11 cellular contexts compared by ENCODE assay signal in genomic region chr18:12076424-12077140, GRCh38. TPM values are rescaled to one million over a fixed set of nuclear protein-coding genes. Genes with fewer than 3 reads are reported as not detected.
A peak's percentile ranks its signal among the peaks of the same experiment; 100 is the strongest.
DNase-seq lines count a peak whose midpoint lies in the region; ATAC-seq and TF ChIP-seq lines count a peak whose summit lies in the region.
"Had no signal": no experiment of that assay in that cellular context is flagged by ENCODE, and none has a peak within 500 bp of the region (broad histone marks: within the 10 kb centered on the region; RNA-seq: fewer than 3 reads in every experiment).

No MANE protein-coding gene starts in this region.

- H3K4me2 ChIP-seq in neuronal stem cell (ENCODE audit: insufficient read depth, low read length, poor library complexity, severe bottlenecking): peak overlapping the region; percentile 40
- H3K4me2 ChIP-seq: KMS-11 had no signal

- H3K27me3 ChIP-seq in Peyer's patch (no peaks in the 10 kb centered on the region), neuronal stem cell (ENCODE audit: control insufficient read depth in 3 of 3, insufficient read depth in 3 of 3, low read depth in 1 of 3, low read length in 3 of 3) (peaks cover 0 to 42% (median 0%) of the 10 kb centered on the region in 3 experiments), BE2C (no peaks in the 10 kb centered on the region)

- H3K4me1 ChIP-seq in Peyer's patch (no peaks in the 10 kb centered on the region), neuronal stem cell (ENCODE audit: control insufficient read depth in 2 of 2, insufficient read depth in 1 of 2, low read depth in 1 of 2, low read length in 2 of 2) (no peaks in the 10 kb centered on the region), BE2C (no peaks in the 10 kb centered on the region)

- H4K8ac ChIP-seq in neuronal stem cell (ENCODE audit: low read depth, low read length): no peak overlapping the region

- H2AK5ac ChIP-seq in neuronal stem cell (ENCODE audit: low read depth, low read length): no peak overlapping the region

- peak overlapping the region in 3 of 4 donors; percentile 12 to 36 (median 32) for H3K4me3 ChIP-seq in Peyer's patch
- no peak overlapping the region for H3K4me3 ChIP-seq in fibroblast of mammary gland (ENCODE audit: control insufficient read depth, low read depth, low read length)
- H3K4me3 ChIP-seq in neuronal stem cell (ENCODE audit: low read length in 2 of 2): peak overlapping the region in 1 of 2 donors; percentile 37
- H3K4me3 ChIP-seq in BE2C (ENCODE audit: low read depth, low read length): no peak overlapping the region

- peak overlapping the region; percentile 93 for H2AFZ ChIP-seq in neuronal stem cell (ENCODE audit: low read length)

- no peak overlapping the region for H3K4ac ChIP-seq in neuronal stem cell (ENCODE audit: low read length)

- peak; percentile 51 for DNase-seq in GM13977 (ENCODE audit: low spot score)
- DNase-seq in Peyer's patch: peak in 1 of 3 donors; percentile 51
- DNase-seq in fibroblast of mammary gland (ENCODE audit: low read depth): peak; percentile 14
- DNase-seq in neuronal stem cell (ENCODE audit: low spot score): no peak
- DNase-seq in ACHN: no peak
- DNase-seq in T-helper 9 cell: no peak
- no peak for DNase-seq in BE2C

- H2BK12ac ChIP-seq in neuronal stem cell (ENCODE audit: low read length): no peak overlapping the region

- H3K36me3 ChIP-seq in Peyer's patch (no peaks in the 10 kb centered on the region), neuronal stem cell (replicated peaks in 1 of 2; ENCODE audit: control insufficient read depth in 2 of 2, insufficient read depth in 2 of 2, low read length in 2 of 2) (no peaks in the 10 kb centered on the region), BE2C (no peaks in the 10 kb centered on the region)

- TF ChIP-seq POLR2A in Peyer's patch (IDR thresholded peaks at IDR 0.05): no peak

- no peak overlapping the region for H2BK15ac ChIP-seq in neuronal stem cell (ENCODE audit: low read length)

- H3K9me3 ChIP-seq in Peyer's patch: no peaks in the 10 kb centered on the region
- H3K9me3 ChIP-seq in neuronal stem cell (replicated peaks in 1 of 2; ENCODE audit: control insufficient read depth in 2 of 2, insufficient read depth in 1 of 2, low read depth in 1 of 2, low read length in 2 of 2): no peaks in the 10 kb centered on the region
- no peaks in the 10 kb centered on the region for H3K9me3 ChIP-seq in BE2C

- H3K27ac ChIP-seq in Peyer's patch: no peak overlapping the region
- H3K27ac ChIP-seq in neuronal stem cell (replicated peaks; ENCODE audit: low read length): no peak overlapping the region
- H3K27ac ChIP-seq: KMS-11 had no signal

- no peaks in the 10 kb centered on the region for H3K79me1 ChIP-seq in neuronal stem cell (ENCODE audit: low read depth, low read length)

- no peak overlapping the region for H3K9ac ChIP-seq in neuronal stem cell (ENCODE audit: low read depth, low read length, poor library complexity)
- H3K9ac ChIP-seq: KMS-11 had no signal

- H3K18ac ChIP-seq in neuronal stem cell (ENCODE audit: low read length): no peak overlapping the region

- no peak for TF ChIP-seq CTCF in GM13977 (IDR thresholded peaks at IDR 0.05; ENCODE audit: extremely low read depth, insufficient read depth, missing control alignments)
- no peak for TF ChIP-seq CTCF in Peyer's patch (IDR thresholded peaks at IDR 0.05)
- no peak for TF ChIP-seq CTCF in fibroblast of mammary gland (conservative IDR thresholded peaks at IDR 0.05; ENCODE audit: control insufficient read depth, insufficient read depth, low read depth, low read length)
- TF ChIP-seq CTCF in BE2C (IDR thresholded peaks at IDR 0.05; ENCODE audit: low read depth, low read length): no peak

- no peak overlapping the region for H3K14ac ChIP-seq in neuronal stem cell (ENCODE audit: low read length)

- WGBS in neuronal stem cell (ENCODE audit: extremely low coverage in 2 of 2, insufficient read length in 2 of 2, insufficient replicate concordance in 1 of 2), 2 donors: no CpG with 5 or more reads among the region's 59 CpGs

- in situ Hi-C loops in GM13977 (cut with MboI; ENCODE audit: low pct_unique_long_range_greater_than_20kb, low sequenced_read_pairs, unreplicated experiment) (no loop called here), ACHN (cut with HindIII; ENCODE audit: low pct_ligation_motif_present, low pct_unique_long_range_greater_than_20kb, low sequenced_read_pairs) (no loop called here)

- no peak overlapping the region for H2BK5ac ChIP-seq in neuronal stem cell (ENCODE audit: low read length)

- no peak for ATAC-seq in GM19351 (IDR thresholded peaks at IDR 0.05; ENCODE audit: unreplicated experiment)

- no peak overlapping the region for H3K23ac ChIP-seq in neuronal stem cell (ENCODE audit: low read depth, low read length, poor library complexity)

- H2BK120ac ChIP-seq in neuronal stem cell (ENCODE audit: low read depth, low read length): no peak overlapping the region

- H4K91ac ChIP-seq in neuronal stem cell (ENCODE audit: low read depth, low read length, poor library complexity): no peak overlapping the region

RNA-seq across cellular contexts. Expression of gene ANKRD62, which starts 17.1 kb away (rescaled TPM):
- not detected for total RNA-seq in Peyer's patch
- not detected for polyA plus RNA-seq in neuronal stem cell (2013, experiment 1 of 2)
- not detected for polyA plus RNA-seq in neuronal stem cell (2013, experiment 2 of 2)
- polyA plus RNA-seq in BE2C (2012; ENCODE audit: insufficient read depth, insufficient read length, low read depth): not detected
- total RNA-seq: glomerular endothelial cell had no signal
- polyA plus RNA-seq: thymus had no signal

Comparison
In these comparisons a context has a peak if more than half of its experiments do, and no peak if none do; other contexts are left out.
1. DNase-seq: peak in GM13977 (single experiment) and fibroblast of mammary gland (single experiment); none in neuronal stem cell (single experiment), ACHN (single experiment), T-helper 9 cell (single experiment) and BE2C (single experiment).
2. H3K4me3 ChIP-seq: peak in Peyer's patch (3 of 4); none in fibroblast of mammary gland (single experiment) and BE2C (single experiment).